1 cellular context compared by ENCODE assay signal in the genomic region with DNA sequence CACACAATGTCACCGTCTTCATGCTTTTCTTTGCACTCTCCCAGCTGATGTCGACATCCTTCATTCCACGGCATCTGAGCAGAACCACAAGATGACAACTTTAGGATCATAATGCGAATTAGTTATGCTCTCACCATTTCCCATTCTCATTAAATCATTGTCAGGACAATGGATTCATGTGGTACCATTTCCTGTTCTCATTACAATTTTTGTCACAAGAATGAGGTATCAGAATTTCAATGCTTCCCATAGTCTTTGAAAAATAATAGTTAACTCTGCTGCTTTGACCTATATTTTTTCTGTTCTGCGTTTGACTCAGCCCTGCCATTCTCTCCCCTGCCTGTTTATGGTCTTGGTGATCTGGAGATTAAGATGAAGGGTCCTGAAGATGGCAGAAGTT.
TF ChIP-seq lines count a peak whose summit lies in the region.

No MANE protein-coding gene starts in this region.

TF ChIP-seq in GM23338, 12 proteins besides CTCF, POLR2A, EP300 and RAD21 (continued from another document):
- TF ChIP-seq, protein P1, sequence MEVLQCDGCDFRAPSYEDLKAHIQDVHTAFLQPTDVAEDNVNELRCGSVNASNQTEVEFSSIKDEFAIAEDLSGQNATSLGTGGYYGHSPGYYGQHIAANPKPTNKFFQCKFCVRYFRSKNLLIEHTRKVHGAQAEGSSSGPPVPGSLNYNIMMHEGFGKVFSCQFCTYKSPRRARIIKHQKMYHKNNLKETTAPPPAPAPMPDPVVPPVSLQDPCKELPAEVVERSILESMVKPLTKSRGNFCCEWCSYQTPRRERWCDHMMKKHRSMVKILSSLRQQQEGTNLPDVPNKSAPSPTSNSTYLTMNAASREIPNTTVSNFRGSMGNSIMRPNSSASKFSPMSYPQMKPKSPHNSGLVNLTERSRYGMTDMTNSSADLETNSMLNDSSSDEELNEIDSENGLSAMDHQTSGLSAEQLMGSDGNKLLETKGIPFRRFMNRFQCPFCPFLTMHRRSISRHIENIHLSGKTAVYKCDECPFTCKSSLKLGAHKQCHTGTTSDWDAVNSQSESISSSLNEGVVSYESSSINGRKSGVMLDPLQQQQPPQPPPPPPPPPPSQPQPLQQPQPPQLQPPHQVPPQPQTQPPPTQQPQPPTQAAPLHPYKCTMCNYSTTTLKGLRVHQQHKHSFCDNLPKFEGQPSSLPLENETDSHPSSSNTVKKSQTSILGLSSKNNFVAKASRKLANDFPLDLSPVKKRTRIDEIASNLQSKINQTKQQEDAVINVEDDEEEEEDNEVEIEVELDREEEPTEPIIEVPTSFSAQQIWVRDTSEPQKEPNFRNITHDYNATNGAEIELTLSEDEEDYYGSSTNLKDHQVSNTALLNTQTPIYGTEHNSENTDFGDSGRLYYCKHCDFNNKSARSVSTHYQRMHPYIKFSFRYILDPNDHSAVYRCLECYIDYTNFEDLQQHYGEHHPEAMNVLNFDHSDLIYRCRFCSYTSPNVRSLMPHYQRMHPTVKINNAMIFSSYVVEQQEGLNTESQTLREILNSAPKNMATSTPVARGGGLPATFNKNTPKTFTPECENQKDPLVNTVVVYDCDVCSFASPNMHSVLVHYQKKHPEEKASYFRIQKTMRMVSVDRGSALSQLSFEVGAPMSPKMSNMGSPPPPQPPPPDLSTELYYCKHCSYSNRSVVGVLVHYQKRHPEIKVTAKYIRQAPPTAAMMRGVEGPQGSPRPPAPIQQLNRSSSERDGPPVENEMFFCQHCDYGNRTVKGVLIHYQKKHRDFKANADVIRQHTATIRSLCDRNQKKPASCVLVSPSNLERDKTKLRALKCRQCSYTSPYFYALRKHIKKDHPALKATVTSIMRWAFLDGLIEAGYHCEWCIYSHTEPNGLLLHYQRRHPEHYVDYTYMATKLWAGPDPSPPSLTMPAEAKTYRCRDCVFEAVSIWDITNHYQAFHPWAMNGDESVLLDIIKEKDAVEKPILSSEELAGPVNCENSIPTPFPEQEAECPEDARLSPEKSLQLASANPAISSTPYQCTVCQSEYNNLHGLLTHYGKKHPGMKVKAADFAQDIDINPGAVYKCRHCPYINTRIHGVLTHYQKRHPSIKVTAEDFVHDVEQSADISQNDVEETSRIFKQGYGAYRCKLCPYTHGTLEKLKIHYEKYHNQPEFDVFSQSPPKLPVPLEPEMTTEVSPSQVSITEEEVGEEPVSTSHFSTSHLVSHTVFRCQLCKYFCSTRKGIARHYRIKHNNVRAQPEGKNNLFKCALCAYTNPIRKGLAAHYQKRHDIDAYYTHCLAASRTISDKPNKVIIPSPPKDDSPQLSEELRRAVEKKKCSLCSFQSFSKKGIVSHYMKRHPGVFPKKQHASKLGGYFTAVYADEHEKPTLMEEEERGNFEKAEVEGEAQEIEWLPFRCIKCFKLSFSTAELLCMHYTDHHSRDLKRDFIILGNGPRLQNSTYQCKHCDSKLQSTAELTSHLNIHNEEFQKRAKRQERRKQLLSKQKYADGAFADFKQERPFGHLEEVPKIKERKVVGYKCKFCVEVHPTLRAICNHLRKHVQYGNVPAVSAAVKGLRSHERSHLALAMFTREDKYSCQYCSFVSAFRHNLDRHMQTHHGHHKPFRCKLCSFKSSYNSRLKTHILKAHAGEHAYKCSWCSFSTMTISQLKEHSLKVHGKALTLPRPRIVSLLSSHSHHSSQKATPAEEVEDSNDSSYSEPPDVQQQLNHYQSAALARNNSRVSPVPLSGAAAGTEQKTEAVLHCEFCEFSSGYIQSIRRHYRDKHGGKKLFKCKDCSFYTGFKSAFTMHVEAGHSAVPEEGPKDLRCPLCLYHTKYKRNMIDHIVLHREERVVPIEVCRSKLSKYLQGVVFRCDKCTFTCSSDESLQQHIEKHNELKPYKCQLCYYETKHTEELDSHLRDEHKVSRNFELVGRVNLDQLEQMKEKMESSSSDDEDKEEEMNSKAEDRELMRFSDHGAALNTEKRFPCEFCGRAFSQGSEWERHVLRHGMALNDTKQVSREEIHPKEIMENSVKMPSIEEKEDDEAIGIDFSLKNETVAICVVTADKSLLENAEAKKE (CRISPR knock-in tag; IDR thresholded peaks at IDR 0.05): no peak
TF ChIP-seq in GM23338: peak in this region for 1.
